Comparison of ENCODE assay signal across 8 cellular contexts in genomic region chr4:86927843-86928395, GRCh38. TPM values are rescaled to one million over a fixed set of nuclear protein-coding genes. Genes with fewer than 3 reads are reported as not detected.
A peak's percentile ranks its signal among the peaks of the same experiment; 100 is the strongest.
DNase-seq lines count a peak whose midpoint lies in the region; ATAC-seq, FAIRE-seq and TF ChIP-seq lines count a peak whose summit lies in the region.

No MANE protein-coding gene starts in this region.

- in situ Hi-C loops in HepG2 (cut with HindIII; ENCODE audit: extremely low pct_ligation_motif_present, low pct_unique_long_range_greater_than_20kb), result loop anchor here (10.0 kb wide), 1 partner anchor 307 kb away; no protein-coding TSS in a partner anchor

- peaks cover 16% of the 10 kb centered on the region for H3K4me1 Mint-ChIP-seq in activated T-helper 17 cell treated with anti-CD3 and anti-CD28 coated beads, Interleukin-2, amount 50 U/mL, for 72 hours

- no peaks in the 10 kb centered on the region for H3K27me3 ChIP-seq in AG04450 (ENCODE audit: control insufficient read depth, insufficient read depth, low read length)
- H3K27me3 ChIP-seq in HepG2 (ENCODE audit: control insufficient read depth in 1 of 2, insufficient read depth in 2 of 2, low read length in 2 of 2), result no peaks in the 10 kb centered on the region

- TF ChIP-seq RAD21 in HepG2 (CRISPR knock-in tag; IDR thresholded peaks at IDR 0.05), result no peak

- no peak overlapping the region for H3K4me2 ChIP-seq in HepG2 (ENCODE audit: low read depth, low read length)

- CTCF ChIA-PET in AG04450 (lab: Charles Lee) (interaction anchor here (0.7 to 2.3 kb wide), 5 partner anchors 307 to 1046 kb away, joined by 3 to 9 read pairs (median 4); no protein-coding TSS in a partner anchor), HepG2 (lab: Yijun Ruan, JAX; ENCODE audit: low intra/inter-chr PET ratio, low total read pairs) (no interaction called here)

- H2AFZ ChIP-seq in HepG2 (ENCODE audit: low read length), result no peak overlapping the region

- no TSS peak for BruUV-seq in HepG2 (replicated peaks; lab: Mats Ljungman, UMichigan)

- H3K9me3 Mint-ChIP-seq in activated T-helper 17 cell treated with anti-CD3 and anti-CD28 coated beads, Interleukin-2, amount 50 U/mL, for 72 hours, result peaks cover 3% of the 10 kb centered on the region

- no peak for FAIRE-seq in HepG2 (lab: Jason Lieb, UNC)

- H3K4me3 ChIP-seq in AG04450 (ENCODE audit: low read depth, low read length) (no peak overlapping the region), HepG2 (replicated peaks in 1 of 3; ENCODE audit: insufficient read depth in 1 of 3, low read depth in 2 of 3, low read length in 3 of 3) (no peak overlapping the region)

- H3K27me3 Mint-ChIP-seq in activated T-helper 17 cell treated with anti-CD3 and anti-CD28 coated beads, Interleukin-2, amount 50 U/mL, for 72 hours, result no peaks in the 10 kb centered on the region

- intact Hi-C loops in HepG2 (cut with micrococcal nuclease; ENCODE audit: unreplicated experiment), result no loop called here

- peak overlapping the region; percentile 92 for H3K27ac Mint-ChIP-seq in activated T-helper 17 cell treated with anti-CD3 and anti-CD28 coated beads, Interleukin-2, amount 50 U/mL, for 72 hours

- H3K4me1 ChIP-seq in HepG2 (ENCODE audit: insufficient read depth, low read length), result peaks cover 21% of the 10 kb centered on the region

- H3K9me3 ChIP-seq in AG04450 (ENCODE audit: control insufficient read depth, insufficient read depth, low read length) (no peaks in the 10 kb centered on the region), HepG2 (ENCODE audit: low read length) (no peaks in the 10 kb centered on the region)

- peak in 1 of 2 experiments; percentile 60; a peak in 1 of 4 replicates for TF ChIP-seq EP300 in HepG2 (IDR thresholded peaks at IDR 0.05; ENCODE audit: low read depth in 2 of 2, low read length in 2 of 2)
- TF ChIP-seq EP300 in HepG2 (CRISPR knock-in tag; IDR thresholded peaks at IDR 0.05; ENCODE audit: borderline replicate concordance), result no peak

- no peak overlapping the region for H3K9ac ChIP-seq in HepG2 (ENCODE audit: insufficient read depth, low read depth, low read length)

- H3K36me3 ChIP-seq in HepG2 (replicated peaks in 1 of 2; ENCODE audit: control insufficient read depth in 1 of 2, insufficient read depth in 2 of 2, low read length in 2 of 2), result peaks cover 1 to 4% of the 10 kb centered on the region in 2 experiments; a peak in 3 of 5 replicates

- peak; percentile 96 for DNase-seq in AG04450 (ENCODE audit: low read depth, low spot score)
- DNase-seq in GOT3 (lab: John Stamatoyannopoulos, UW), result peak; percentile 58
- peak; percentile 87 for DNase-seq in HepG2 (ENCODE audit: low spot score)
- DNase-seq in D341Med (ENCODE audit: low spot score), result no peak
- DNase-seq in COLO829 (ENCODE audit: low spot score), result no peak

- peak; percentile 69 for ATAC-seq in activated T-helper 17 cell treated with anti-CD3 and anti-CD28 coated beads, Interleukin-2, amount 50 U/mL, for 72 hours (replicated peaks)
- ATAC-seq in HepG2 (peak; percentile 74), HG03196 (IDR thresholded peaks at IDR 0.05; ENCODE audit: unreplicated experiment) (no peak), HG03108 (IDR thresholded peaks at IDR 0.05; ENCODE audit: unreplicated experiment) (no peak)

- no peaks in the 10 kb centered on the region for H3K79me2 ChIP-seq in HepG2 (ENCODE audit: insufficient read depth, low read length)

- POLR2A ChIA-PET in AG04450 (lab: Yijun Ruan, JAX) (interaction anchor here (0.6 to 1.9 kb wide), 11 partner anchors 10 to 590 kb away, joined by 3 to 21 read pairs (median 4); partner anchors contain the start of gene PTPN13), HepG2 (lab: Yijun Ruan, JAX) (interaction anchor here (1.0 to 2.5 kb wide), 5 partner anchors 8 to 177 kb away, joined by 3 to 13 read pairs (median 4); no protein-coding TSS in a partner anchor)

- H3K4me3 Mint-ChIP-seq in activated T-helper 17 cell treated with anti-CD3 and anti-CD28 coated beads, Interleukin-2, amount 50 U/mL, for 72 hours, result peak overlapping the region; percentile 31

- TF ChIP-seq CTCF in AG04450 (IDR thresholded peaks at IDR 0.05; ENCODE audit: low read depth, low read length) (no peak), HepG2 (CRISPR knock-in tag; IDR thresholded peaks at IDR 0.05) (no peak)

- no peaks in the 10 kb centered on the region for H4K20me1 ChIP-seq in HepG2 (ENCODE audit: insufficient read depth, low read length)

- WGBS in HepG2 (ENCODE audit: low lambda C conversion rate), result 24% methylated on average over 2 of the region's 2 CpGs

- no peak for TF ChIP-seq POLR2A in HepG2 (IDR thresholded peaks at IDR 0.05; ENCODE audit: insufficient read depth in 1 of 2, low read depth in 2 of 2, low read length in 2 of 2)

- H3K36me3 Mint-ChIP-seq in activated T-helper 17 cell treated with anti-CD3 and anti-CD28 coated beads, Interleukin-2, amount 50 U/mL, for 72 hours (ENCODE audit: low read depth), result peaks cover 6% of the 10 kb centered on the region

- H3K27ac ChIP-seq in AG04450 (ENCODE audit: low read depth, low read length), result peak overlapping the region; percentile 82
- H3K27ac ChIP-seq in HepG2 (ENCODE audit: extremely low read length, insufficient read depth, low read length), result no peak overlapping the region

TF ChIP-seq in HepG2, 621 proteins besides CTCF, POLR2A, EP300 and RAD21 (continues in another document):
- TF ChIP-seq FOSL2 (CRISPR knock-in tag; IDR thresholded peaks at IDR 0.05), result peak; percentile 95

RNA-seq across cellular contexts. Expression of gene AFF1, which starts 6.9 kb away (rescaled TPM):
- polyA plus RNA-seq in AG04450 (2011; rRNA removed), result 17.2 and 19.5 TPM in 2 replicates
- polyA minus RNA-seq in AG04450 (2011; rRNA and poly(A)+ RNA removed), result 57.4 and 73.9 TPM in 2 replicates
- 10 to 100 TPM; 64.2 to 80.5 TPM for total RNA-seq in activated T-helper 17 cell treated with anti-CD3 and anti-CD28 coated beads, Interleukin-2, amount 50 U/mL, for 72 hours
- total RNA-seq in HepG2 (2016; rRNA removed; fragmentation: Illumina TruSeq; extraction: Trizol), result 15.9 and 19.6 TPM in 2 replicates
- 65.4 and 76.1 TPM in 2 replicates for total RNA-seq in HepG2 (2016; cell fraction: cytosol; rRNA removed; fragmentation: Illumina TruSeq; extraction: Trizol; ENCODE audit: low read depth)
- total RNA-seq in HepG2 (2016; cell fraction: insoluble cytoplasmic fraction; rRNA removed; fragmentation: Illumina TruSeq; extraction: Trizol), result 14.5 and 14.6 TPM in 2 replicates
- 51.6 and 53.5 TPM in 2 replicates for total RNA-seq in HepG2 (2016; cell fraction: membrane; rRNA removed; fragmentation: Illumina TruSeq; extraction: Trizol)
- 25.2 and 33.9 TPM in 2 replicates for total RNA-seq in HepG2 (2016; cell fraction: nucleus; rRNA removed; fragmentation: Illumina TruSeq; extraction: Trizol)
- 13.8 and 15.5 TPM in 2 replicates for polyA plus RNA-seq in HepG2 (2011; rRNA removed)
- polyA plus RNA-seq in HepG2 (2011; cell fraction: cytosol; rRNA removed), result 7.7 and 8.8 TPM in 2 replicates
- polyA plus RNA-seq in HepG2 (2011; cell fraction: nucleus; rRNA removed), result 33.4 and 42.0 TPM in 2 replicates
- 13.2 and 14.7 TPM in 2 replicates for polyA plus RNA-seq in HepG2 (2012)
- 1.8 TPM in 2 replicates for polyA plus RNA-seq in HepG2 (2016; cell fraction: cytosol; fragmentation: Illumina TruSeq; extraction: Trizol; ENCODE audit: low read depth)
- polyA plus RNA-seq in HepG2 (2016; cell fraction: insoluble cytoplasmic fraction; fragmentation: Illumina TruSeq; extraction: Trizol; ENCODE audit: low read depth), result 10.9 and 12.7 TPM in 2 replicates
- polyA plus RNA-seq in HepG2 (2016; cell fraction: membrane; fragmentation: Illumina TruSeq; extraction: Trizol; ENCODE audit: low read depth), result 1.7 and 2.9 TPM in 2 replicates
- 16.5 and 19.7 TPM in 2 replicates for polyA plus RNA-seq in HepG2 (2016; cell fraction: nucleus; fragmentation: Illumina TruSeq; extraction: Trizol; ENCODE audit: insufficient read depth, low read depth)
- polyA minus RNA-seq in HepG2 (2011; rRNA and poly(A)+ RNA removed; ENCODE audit: low replicate concordance), result 65.4 and 78.4 TPM in 2 replicates
- polyA minus RNA-seq in HepG2 (2011; cell fraction: cytosol; rRNA and poly(A)+ RNA removed), result 32.3 and 37.4 TPM in 2 replicates
- polyA minus RNA-seq in HepG2 (2011; cell fraction: nucleus; rRNA and poly(A)+ RNA removed), result 92.7 and 94.2 TPM in 2 replicates

RNA-seq across cellular contexts. Expression of gene C4orf36, which starts 35.7 kb away (rescaled TPM):
- polyA plus RNA-seq in AG04450 (2011; rRNA removed), result 1.2 and 1.3 TPM in 2 replicates
- polyA minus RNA-seq in AG04450 (2011; rRNA and poly(A)+ RNA removed), result not detected in 2 replicates
- total RNA-seq in activated T-helper 17 cell treated with anti-CD3 and anti-CD28 coated beads, Interleukin-2, amount 50 U/mL, for 72 hours, result not detected
- total RNA-seq in HepG2 (2016; rRNA removed; fragmentation: Illumina TruSeq; extraction: Trizol), result not detected in 2 replicates
- total RNA-seq in HepG2 (2016; cell fraction: cytosol; rRNA removed; fragmentation: Illumina TruSeq; extraction: Trizol; ENCODE audit: low read depth), result 0.44 TPM in 1 of 2 replicates, not detected in the other
- not detected in 2 replicates for total RNA-seq in HepG2 (2016; cell fraction: insoluble cytoplasmic fraction; rRNA removed; fragmentation: Illumina TruSeq; extraction: Trizol)
- 0.40 TPM in 1 of 2 replicates, not detected in the other for total RNA-seq in HepG2 (2016; cell fraction: membrane; rRNA removed; fragmentation: Illumina TruSeq; extraction: Trizol)
- total RNA-seq in HepG2 (2016; cell fraction: nucleus; rRNA removed; fragmentation: Illumina TruSeq; extraction: Trizol), result not detected in 2 replicates
- polyA plus RNA-seq in HepG2 (2011; rRNA removed), result 0.25 and 0.63 TPM in 2 replicates
- polyA plus RNA-seq in HepG2 (2011; cell fraction: cytosol; rRNA removed), result 0.12 and 0.15 TPM in 2 replicates
- not detected in 2 replicates for polyA plus RNA-seq in HepG2 (2011; cell fraction: nucleus; rRNA removed)
- 0.19 TPM in 1 of 2 replicates, not detected in the other for polyA plus RNA-seq in HepG2 (2012)
- polyA plus RNA-seq in HepG2 (2016; cell fraction: cytosol; fragmentation: Illumina TruSeq; extraction: Trizol; ENCODE audit: low read depth), result 0.60 and 0.75 TPM in 2 replicates
- polyA plus RNA-seq in HepG2 (2016; cell fraction: insoluble cytoplasmic fraction; fragmentation: Illumina TruSeq; extraction: Trizol; ENCODE audit: low read depth), result not detected in 2 replicates
- polyA plus RNA-seq in HepG2 (2016; cell fraction: membrane; fragmentation: Illumina TruSeq; extraction: Trizol; ENCODE audit: low read depth), result 0.40 and 0.87 TPM in 2 replicates
- not detected in 2 replicates for polyA plus RNA-seq in HepG2 (2016; cell fraction: nucleus; fragmentation: Illumina TruSeq; extraction: Trizol; ENCODE audit: insufficient read depth, low read depth)
- 1.2 TPM in 1 of 2 replicates, not detected in the other for polyA minus RNA-seq in HepG2 (2011; rRNA and poly(A)+ RNA removed; ENCODE audit: low replicate concordance)
- polyA minus RNA-seq in HepG2 (2011; cell fraction: cytosol; rRNA and poly(A)+ RNA removed), result not detected in 2 replicates
- polyA minus RNA-seq in HepG2 (2011; cell fraction: nucleus; rRNA and poly(A)+ RNA removed), result not detected in 2 replicates

Comparison
In these comparisons a context has a peak if more than half of its experiments do, and no peak if none do; other contexts are left out.
1. DNase-seq: peak in AG04450 (single experiment), GOT3 (single experiment) and HepG2 (single experiment); none in D341Med (single experiment) and COLO829 (single experiment).
2. ATAC-seq: peak in activated T-helper 17 cell treated with anti-CD3 and anti-CD28 coated beads, Interleukin-2, amount 50 U/mL, for 72 hours (single experiment) and HepG2 (single experiment); none in HG03196 (single experiment) and HG03108 (single experiment).